9 cellular contexts compared by ENCODE assay signal in the genomic region with DNA sequence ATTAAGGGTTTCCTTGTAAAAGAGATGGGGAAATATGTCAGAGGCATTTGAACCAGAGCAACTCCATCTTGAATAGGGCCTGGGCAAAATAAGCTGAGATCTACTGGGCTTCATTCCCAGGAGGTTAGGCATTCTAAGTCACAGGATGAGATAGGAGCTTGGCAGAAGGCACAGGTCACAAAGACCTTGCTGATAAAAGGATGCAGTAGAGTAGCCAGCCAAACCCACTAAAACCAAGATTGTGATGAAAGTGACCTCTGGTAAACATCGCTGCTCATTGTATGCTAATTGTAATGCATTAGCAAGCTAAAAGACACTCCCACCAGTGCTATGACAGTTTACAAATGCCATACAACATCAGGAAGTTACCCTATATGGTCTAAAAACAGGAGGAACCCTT.
"Had no signal": no experiment of that assay in that cellular context is flagged by ENCODE, and none has a peak within 500 bp of the region (broad histone marks: within the 10 kb centered on the region; RNA-seq: fewer than 3 reads in every experiment).

No MANE protein-coding gene starts in this region.

- ATAC-seq: HCT116, HepG2 had no signal

- H3K27ac ChIP-seq: GM23248, HL-60 had no signal

- H3K4me1 Mint-ChIP-seq: IgD-negative memory B cell had no signal

- H3K9ac ChIP-seq: GM23248 had no signal

- H3K36me3 ChIP-seq: HAP-1 had no signal

- H3K4me1 ChIP-seq: HAP-1 had no signal

- H3K4me3 Mint-ChIP-seq: HFFc6, IgD-negative memory B cell had no signal

- H3K27me3 Mint-ChIP-seq: IgD-negative memory B cell had no signal

- H3K4me3 ChIP-seq: GM23248, HAP-1 had no signal

- DNase-seq: GM23248, GOT3, H7, HFFc6 had no signal

- H3K9me3 ChIP-seq: HAP-1 had no signal

- H3K36me3 Mint-ChIP-seq: IgD-negative memory B cell had no signal

- H3K27ac Mint-ChIP-seq: HFFc6, IgD-negative memory B cell had no signal
